In the genomic region with DNA sequence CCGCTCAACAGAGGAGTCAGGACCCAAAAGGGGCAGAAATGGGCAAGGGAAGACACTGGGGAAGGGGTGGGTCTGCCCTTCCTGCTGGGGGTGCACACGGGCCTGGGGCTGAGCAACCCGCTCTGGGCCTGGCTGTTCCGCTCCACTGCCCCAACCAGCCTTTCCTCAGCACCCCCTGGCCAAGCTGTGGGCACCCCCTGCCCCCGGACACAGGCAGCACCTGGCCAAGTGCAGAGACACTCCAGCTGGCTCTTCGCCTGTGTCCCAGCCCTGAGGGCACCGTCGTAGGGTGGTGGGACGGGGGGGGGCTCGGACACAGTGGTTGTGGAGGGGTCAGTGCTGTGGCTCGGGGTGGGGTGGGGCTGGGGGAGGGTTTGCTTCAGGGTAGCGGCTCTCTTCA, we compare ENCODE assay signal across 15 cellular contexts.
"Had no signal": no experiment of that assay in that cellular context is flagged by ENCODE, and none has a peak within 500 bp of the region (broad histone marks: within the 10 kb centered on the region; RNA-seq: fewer than 3 reads in every experiment).

No MANE protein-coding gene starts in this region.

- DNase-seq: activated B cell treated with CpG ODN at 0.5 μM for 24 hours; activated CD4-positive, alpha-beta memory T cell treated with anti-CD3 and anti-CD28 coated beads for 36 hours; activated CD4-positive, alpha-beta T cell treated with anti-CD3 and anti-CD28 coated beads for 4 hours; activated gamma-delta T cell treated with Interleukin-2 at 50 U/mL for 16 hours; activated T-cell treated with anti-CD3 and anti-CD28 coated beads for 4 hours; amniotic stem cell; colonic mucosa; mammary epithelial cell; midbrain; stimulated activated CD4-positive, alpha-beta T cell treated with anti-CD3 and anti-CD28 coated beads, Interleukin-4, amount 100 ng/mL, for 24 hours; upper lobe of right lung had no signal

- ATAC-seq: esophagus mucosa; right lobe of liver; stimulated activated memory B cell treated with anti-CD40 and anti-IgM and Interleukin-4, amounts not matched to agents 10 μg/mL and 1 μg/mL and 100 μg/mL, for 72 hours; upper lobe of right lung had no signal

- H3K4me3 ChIP-seq: colonic mucosa, gastroesophageal sphincter, right lobe of liver, upper lobe of right lung had no signal

- H3K36me3 ChIP-seq: colonic mucosa, right lobe of liver, upper lobe of right lung had no signal

- H3K27me3 ChIP-seq: colonic mucosa, gastroesophageal sphincter, right lobe of liver, upper lobe of right lung had no signal

- H3K27ac ChIP-seq: colonic mucosa, right lobe of liver, upper lobe of right lung had no signal

- H3K9me3 ChIP-seq: colonic mucosa, gastroesophageal sphincter, right lobe of liver, upper lobe of right lung had no signal

- H3K4me1 ChIP-seq: colonic mucosa had no signal
